1 cellular context compared by ENCODE assay signal in genomic region chr9:85884236-85884635, GRCh38.
TF ChIP-seq lines count a peak whose summit lies in the region.

No MANE protein-coding gene starts in this region.

TF ChIP-seq in GM23338, 12 proteins besides CTCF, POLR2A, EP300 and RAD21 (continued from another document):
- TF ChIP-seq ZNF462 (CRISPR knock-in tag; IDR thresholded peaks at IDR 0.05) = no peak
- TF ChIP-seq NANOG (IDR thresholded peaks at IDR 0.05; ENCODE audit: borderline replicate concordance) = no peak
- no peak for TF ChIP-seq JUNB (IDR thresholded peaks at IDR 0.05; ENCODE audit: unreplicated experiment)
